Comparison of ENCODE assay signal across 1 cellular context in the genomic region with DNA sequence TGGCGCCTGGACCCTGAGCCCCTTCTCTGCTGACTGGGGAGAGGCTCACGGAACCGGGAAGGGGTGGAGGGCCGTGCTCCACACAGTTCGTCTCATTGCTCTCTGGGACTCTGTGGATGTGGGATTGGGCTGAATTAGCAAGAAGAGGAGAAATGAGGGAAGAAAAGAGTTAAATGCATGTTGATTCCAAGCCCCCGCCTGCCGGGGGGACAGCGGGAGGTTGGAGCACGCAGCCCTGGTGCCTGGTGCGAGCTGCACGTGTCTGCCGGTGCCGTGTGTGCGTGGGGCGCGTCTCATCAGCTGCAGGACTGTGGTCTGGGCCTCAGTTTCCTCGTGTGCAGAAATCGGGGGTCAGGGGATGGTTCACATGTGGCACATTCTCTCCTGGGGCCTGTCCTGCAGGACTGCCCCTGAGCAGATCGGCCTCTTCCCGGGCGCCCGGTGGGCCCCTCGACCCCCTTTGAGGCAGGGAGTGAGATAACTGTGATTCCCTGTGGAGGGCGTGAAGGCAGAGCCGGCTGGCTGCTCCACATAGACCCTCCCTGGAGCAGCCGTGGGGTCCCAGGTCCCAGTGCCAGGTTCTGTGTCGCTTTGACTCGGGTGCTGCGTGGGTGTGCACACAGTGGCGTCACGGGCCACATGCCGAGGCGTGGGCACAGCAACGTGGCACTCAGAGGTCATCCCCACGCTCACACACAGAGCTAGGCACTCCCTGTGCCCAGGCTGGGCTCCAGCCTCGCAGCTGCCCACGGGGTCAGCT.
TF ChIP-seq lines count a peak whose summit lies in the region.

No MANE protein-coding gene starts in this region.

TF ChIP-seq in HepG2, 621 proteins besides CTCF, POLR2A, EP300 and RAD21:
- TF ChIP-seq EZH2 (conservative IDR thresholded peaks at IDR 0.05; ENCODE audit: low read depth, low read length): peak; percentile 93
- TF ChIP-seq, protein P1, sequence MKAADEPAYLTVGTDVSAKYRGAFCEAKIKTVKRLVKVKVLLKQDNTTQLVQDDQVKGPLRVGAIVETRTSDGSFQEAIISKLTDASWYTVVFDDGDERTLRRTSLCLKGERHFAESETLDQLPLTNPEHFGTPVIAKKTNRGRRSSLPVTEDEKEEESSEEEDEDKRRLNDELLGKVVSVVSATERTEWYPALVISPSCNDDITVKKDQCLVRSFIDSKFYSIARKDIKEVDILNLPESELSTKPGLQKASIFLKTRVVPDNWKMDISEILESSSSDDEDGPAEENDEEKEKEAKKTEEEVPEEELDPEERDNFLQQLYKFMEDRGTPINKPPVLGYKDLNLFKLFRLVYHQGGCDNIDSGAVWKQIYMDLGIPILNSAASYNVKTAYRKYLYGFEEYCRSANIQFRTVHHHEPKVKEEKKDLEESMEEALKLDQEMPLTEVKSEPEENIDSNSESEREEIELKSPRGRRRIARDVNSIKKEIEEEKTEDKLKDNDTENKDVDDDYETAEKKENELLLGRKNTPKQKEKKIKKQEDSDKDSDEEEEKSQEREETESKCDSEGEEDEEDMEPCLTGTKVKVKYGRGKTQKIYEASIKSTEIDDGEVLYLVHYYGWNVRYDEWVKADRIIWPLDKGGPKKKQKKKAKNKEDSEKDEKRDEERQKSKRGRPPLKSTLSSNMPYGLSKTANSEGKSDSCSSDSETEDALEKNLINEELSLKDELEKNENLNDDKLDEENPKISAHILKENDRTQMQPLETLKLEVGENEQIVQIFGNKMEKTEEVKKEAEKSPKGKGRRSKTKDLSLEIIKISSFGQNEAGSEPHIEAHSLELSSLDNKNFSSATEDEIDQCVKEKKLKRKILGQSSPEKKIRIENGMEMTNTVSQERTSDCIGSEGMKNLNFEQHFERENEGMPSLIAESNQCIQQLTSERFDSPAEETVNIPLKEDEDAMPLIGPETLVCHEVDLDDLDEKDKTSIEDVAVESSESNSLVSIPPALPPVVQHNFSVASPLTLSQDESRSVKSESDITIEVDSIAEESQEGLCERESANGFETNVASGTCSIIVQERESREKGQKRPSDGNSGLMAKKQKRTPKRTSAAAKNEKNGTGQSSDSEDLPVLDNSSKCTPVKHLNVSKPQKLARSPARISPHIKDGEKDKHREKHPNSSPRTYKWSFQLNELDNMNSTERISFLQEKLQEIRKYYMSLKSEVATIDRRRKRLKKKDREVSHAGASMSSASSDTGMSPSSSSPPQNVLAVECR (CRISPR knock-in tag; IDR thresholded peaks at IDR 0.05; ENCODE audit: borderline replicate concordance): no peak
